Comparison of ENCODE assay signal across 19 cellular contexts in genomic region chr3:64943861-64944260, GRCh38.
"Had no signal": no experiment of that assay in that cellular context is flagged by ENCODE, and none has a peak within 500 bp of the region (broad histone marks: within the 10 kb centered on the region; RNA-seq: fewer than 3 reads in every experiment).

No MANE protein-coding gene starts in this region.

- H3K36me3 ChIP-seq: adrenal gland, pancreas had no signal

- H3K27ac ChIP-seq: pancreas had no signal

- H3K4me1 Mint-ChIP-seq: activated CD4-positive, alpha-beta T cell treated with anti-CD3 and anti-CD28 coated beads, Interleukin-2, amount 10 ng/mL, durations not matched to agents 7 days and 5 days; activated naive CD4-positive, alpha-beta T cell treated with anti-CD3 and anti-CD28 coated beads, Interleukin-2, amount 10 ng/mL, durations not matched to agents 7 days and 5 days; activated T-helper 17 cell treated with anti-CD3 and anti-CD28 coated beads, Interleukin-2, amount 50 U/mL, for 72 hours; central memory CD8-positive, alpha-beta T cell; stimulated activated memory B cell treated with anti-CD40 and anti-IgM and Interleukin-4, amounts not matched to agents 10 μg/mL and 1 μg/mL and 100 μg/mL, for 72 hours had no signal

- H3K4me3 Mint-ChIP-seq: activated CD4-positive, alpha-beta T cell treated with anti-CD3 and anti-CD28 coated beads, Interleukin-2, amount 10 ng/mL, durations not matched to agents 7 days and 5 days; activated naive CD4-positive, alpha-beta T cell treated with anti-CD3 and anti-CD28 coated beads, Interleukin-2, amount 10 ng/mL, durations not matched to agents 7 days and 5 days; activated T-helper 17 cell treated with anti-CD3 and anti-CD28 coated beads, Interleukin-2, amount 50 U/mL, for 72 hours; central memory CD8-positive, alpha-beta T cell; natural killer cell treated with Interleukin-12 subunit alpha and Interleukin-12 subunit beta and Interleukin-15 and Interleukin-18, amount 100 ng/mL, for 72 hours; stimulated activated memory B cell treated with anti-CD40 and anti-IgM and Interleukin-4, amounts not matched to agents 10 μg/mL and 1 μg/mL and 100 μg/mL, for 72 hours; T-helper 1 cell treated with Interleukin-12 subunit alpha and Interleukin-12 subunit beta and Interleukin-4 antibody, amounts not matched to agents 30 μg/mL and 1 μg/mL, for 36 hours had no signal

- H3K4me3 ChIP-seq: adrenal gland, mucosa of descending colon, pancreas, smooth muscle cell had no signal

- ATAC-seq: activated T-helper 17 cell treated with anti-CD3 and anti-CD28 coated beads, Interleukin-2, amount 50 U/mL, for 72 hours; mucosa of descending colon; natural killer cell treated with Interleukin-12 subunit alpha and Interleukin-12 subunit beta and Interleukin-15 and Interleukin-18, amount 100 ng/mL, for 72 hours; pancreas; SK-N-SH treated with all-trans-retinoic acid at 6 μM for 48 hours; stimulated activated memory B cell treated with anti-CD40 and anti-IgM and Interleukin-4, amounts not matched to agents 10 μg/mL and 1 μg/mL and 100 μg/mL, for 72 hours had no signal

- H3K9me3 ChIP-seq: adrenal gland, mucosa of descending colon, pancreas had no signal

- H3K27ac Mint-ChIP-seq: activated CD4-positive, alpha-beta T cell treated with anti-CD3 and anti-CD28 coated beads, Interleukin-2, amount 10 ng/mL, durations not matched to agents 7 days and 5 days; activated naive CD4-positive, alpha-beta T cell treated with anti-CD3 and anti-CD28 coated beads, Interleukin-2, amount 10 ng/mL, durations not matched to agents 7 days and 5 days; activated T-helper 17 cell treated with anti-CD3 and anti-CD28 coated beads, Interleukin-2, amount 50 U/mL, for 72 hours; natural killer cell treated with Interleukin-12 subunit alpha and Interleukin-12 subunit beta and Interleukin-15 and Interleukin-18, amount 100 ng/mL, for 72 hours; stimulated activated memory B cell treated with anti-CD40 and anti-IgM and Interleukin-4, amounts not matched to agents 10 μg/mL and 1 μg/mL and 100 μg/mL, for 72 hours; T-helper 1 cell treated with Interleukin-12 subunit alpha and Interleukin-12 subunit beta and Interleukin-4 antibody, amounts not matched to agents 30 μg/mL and 1 μg/mL, for 36 hours had no signal

- H3K27me3 Mint-ChIP-seq: activated CD4-positive, alpha-beta T cell treated with anti-CD3 and anti-CD28 coated beads, Interleukin-2, amount 10 ng/mL, durations not matched to agents 7 days and 5 days; activated naive CD4-positive, alpha-beta T cell treated with anti-CD3 and anti-CD28 coated beads, Interleukin-2, amount 10 ng/mL, durations not matched to agents 7 days and 5 days; activated T-helper 17 cell treated with anti-CD3 and anti-CD28 coated beads, Interleukin-2, amount 50 U/mL, for 72 hours; central memory CD8-positive, alpha-beta T cell; natural killer cell treated with Interleukin-12 subunit alpha and Interleukin-12 subunit beta and Interleukin-15 and Interleukin-18, amount 100 ng/mL, for 72 hours; stimulated activated memory B cell treated with anti-CD40 and anti-IgM and Interleukin-4, amounts not matched to agents 10 μg/mL and 1 μg/mL and 100 μg/mL, for 72 hours had no signal

- H3K4me2 ChIP-seq: smooth muscle cell had no signal

- H3K27me3 ChIP-seq: adrenal gland, pancreas had no signal

- DNase-seq: activated CD4-positive, alpha-beta T cell treated with anti-CD3 and anti-CD28 coated beads, Interleukin-2, amount 10 ng/mL, durations not matched to agents 7 days and 5 days; activated CD4-positive, CD25-positive, alpha-beta regulatory T cell; activated CD8-positive, alpha-beta memory T cell treated with anti-CD3 and anti-CD28 coated beads for 24 hours; activated naive CD4-positive, alpha-beta T cell treated with anti-CD3 and anti-CD28 coated beads, Interleukin-2, amount 10 ng/mL, durations not matched to agents 7 days and 5 days; adrenal gland; cortex of kidney; effector CD8-positive, alpha-beta T cell; mucosa of descending colon; pancreas; retina; stimulated activated CD4-positive, alpha-beta T cell treated with anti-CD3 and anti-CD28 coated beads, Interleukin-1b, Interleukin-23, amount 100 ng/mL, for 48 hours; substantia nigra had no signal

- H3K4me1 ChIP-seq: pancreas had no signal

- H3K36me3 Mint-ChIP-seq: activated naive CD4-positive, alpha-beta T cell treated with anti-CD3 and anti-CD28 coated beads, Interleukin-2, amount 10 ng/mL, durations not matched to agents 7 days and 5 days; stimulated activated memory B cell treated with anti-CD40 and anti-IgM and Interleukin-4, amounts not matched to agents 10 μg/mL and 1 μg/mL and 100 μg/mL, for 72 hours had no signal
